In the genomic region with DNA sequence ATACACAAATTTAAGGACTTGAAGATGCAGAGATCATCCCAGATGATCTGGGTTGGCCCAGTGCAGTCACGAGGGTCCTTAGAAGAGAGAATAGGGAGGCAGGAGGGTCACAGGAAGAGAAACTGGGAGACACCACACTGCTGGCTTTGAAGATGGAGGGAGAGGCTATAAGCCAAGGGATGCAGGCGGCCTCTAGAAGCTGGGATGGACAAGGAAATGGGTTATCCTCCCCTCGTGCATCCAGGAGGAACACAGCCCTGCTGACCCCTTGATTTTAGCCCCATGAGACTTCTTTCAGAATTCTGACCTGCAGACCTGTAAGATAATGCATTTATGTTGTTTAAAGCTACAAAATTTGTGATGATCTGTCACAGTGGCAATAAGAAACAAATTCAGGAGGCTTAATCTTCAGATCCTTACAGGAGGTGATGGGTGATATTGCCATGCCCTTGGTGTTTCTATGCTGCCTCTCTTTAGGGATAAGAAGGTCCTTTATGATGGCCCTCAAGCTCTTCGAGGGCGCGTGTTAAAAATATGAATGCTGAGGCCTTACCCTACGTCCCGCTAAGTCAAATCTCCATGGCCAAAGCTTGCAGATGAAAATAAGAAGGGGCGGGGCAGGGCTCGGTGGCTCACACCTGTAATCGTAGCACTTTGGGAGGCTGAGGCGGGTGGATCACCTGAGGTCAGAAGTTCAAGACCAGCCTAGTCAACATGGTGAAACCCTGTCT, we compare ENCODE assay signal across 1 cellular context.
TF ChIP-seq lines count a peak whose summit lies in the region.

No MANE protein-coding gene starts in this region.

TF ChIP-seq in HepG2, 621 proteins besides CTCF, POLR2A, EP300 and RAD21 (continues in another document):
- no peak for TF ChIP-seq KDM6A (CRISPR knock-in tag; IDR thresholded peaks at IDR 0.05; ENCODE audit: low read depth)
- TF ChIP-seq CC2D1A (CRISPR knock-in tag; IDR thresholded peaks at IDR 0.05): no peak
- TF ChIP-seq, protein P1, sequence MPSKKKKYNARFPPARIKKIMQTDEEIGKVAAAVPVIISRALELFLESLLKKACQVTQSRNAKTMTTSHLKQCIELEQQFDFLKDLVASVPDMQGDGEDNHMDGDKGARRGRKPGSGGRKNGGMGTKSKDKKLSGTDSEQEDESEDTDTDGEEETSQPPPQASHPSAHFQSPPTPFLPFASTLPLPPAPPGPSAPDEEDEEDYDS (CRISPR knock-in tag; IDR thresholded peaks at IDR 0.05): no peak
- TF ChIP-seq ZNF598 (CRISPR knock-in tag; IDR thresholded peaks at IDR 0.05; ENCODE audit: borderline replicate concordance): 0 out of 2 replicates have a peak, but pooled peaks have one; percentile 53
- no peak for TF ChIP-seq BRD4 (CRISPR knock-in tag; IDR thresholded peaks at IDR 0.05)
- TF ChIP-seq PAF1 (CRISPR knock-in tag; IDR thresholded peaks at IDR 0.05): no peak
- TF ChIP-seq ZFP62 (CRISPR knock-in tag; IDR thresholded peaks at IDR 0.05): 0 out of 2 replicates have a peak, but pooled peaks have one; percentile 55
- TF ChIP-seq ZNF275 (CRISPR knock-in tag; IDR thresholded peaks at IDR 0.05; ENCODE audit: borderline replicate concordance): no peak
- TF ChIP-seq, protein P2, sequence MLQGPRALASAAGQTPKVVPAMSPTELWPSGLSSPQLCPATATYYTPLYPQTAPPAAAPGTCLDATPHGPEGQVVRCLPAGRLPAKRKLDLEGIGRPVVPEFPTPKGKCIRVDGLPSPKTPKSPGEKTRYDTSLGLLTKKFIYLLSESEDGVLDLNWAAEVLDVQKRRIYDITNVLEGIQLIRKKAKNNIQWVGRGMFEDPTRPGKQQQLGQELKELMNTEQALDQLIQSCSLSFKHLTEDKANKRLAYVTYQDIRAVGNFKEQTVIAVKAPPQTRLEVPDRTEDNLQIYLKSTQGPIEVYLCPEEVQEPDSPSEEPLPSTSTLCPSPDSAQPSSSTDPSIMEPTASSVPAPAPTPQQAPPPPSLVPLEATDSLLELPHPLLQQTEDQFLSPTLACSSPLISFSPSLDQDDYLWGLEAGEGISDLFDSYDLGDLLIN (CRISPR knock-in tag; IDR thresholded peaks at IDR 0.05; ENCODE audit: borderline replicate concordance): no peak
- no peak for TF ChIP-seq ZNF331 (CRISPR knock-in tag; IDR thresholded peaks at IDR 0.05)
- 0 out of 2 replicates have a peak, but pooled peaks have one; percentile 9 for TF ChIP-seq DR1 (CRISPR knock-in tag; IDR thresholded peaks at IDR 0.05)
- TF ChIP-seq GPBP1L1 (CRISPR knock-in tag; IDR thresholded peaks at IDR 0.05): no peak
- TF ChIP-seq SALL1 (CRISPR knock-in tag; IDR thresholded peaks at IDR 0.05): 0 out of 2 replicates have a peak, but pooled peaks have one; percentile 4
- no peak for TF ChIP-seq JUNB (CRISPR knock-in tag; IDR thresholded peaks at IDR 0.05; ENCODE audit: borderline replicate concordance)
- 0 out of 2 replicates have a peak, but pooled peaks have one; percentile 26 for TF ChIP-seq HNF1B (CRISPR knock-in tag; IDR thresholded peaks at IDR 0.05)
- TF ChIP-seq ZNF512 (CRISPR knock-in tag; IDR thresholded peaks at IDR 0.05): 0 out of 2 replicates have a peak, but pooled peaks have one; percentile 14
- TF ChIP-seq ZNF253 (CRISPR knock-in tag; IDR thresholded peaks at IDR 0.05; ENCODE audit: borderline replicate concordance): peak; percentile 23; the same call in 1 of the 2 replicates
- TF ChIP-seq ZNF589 (CRISPR knock-in tag; conservative IDR thresholded peaks at IDR 0.05): no peak
- TF ChIP-seq ZNF280D (CRISPR knock-in tag; IDR thresholded peaks at IDR 0.05): 0 out of 2 replicates have a peak, but pooled peaks have one; percentile 63
- no peak for TF ChIP-seq MXD3 (CRISPR knock-in tag; IDR thresholded peaks at IDR 0.05)
- TF ChIP-seq ZFP91 (CRISPR knock-in tag; IDR thresholded peaks at IDR 0.05; ENCODE audit: borderline replicate concordance): 0 out of 2 replicates have a peak, but pooled peaks have one; percentile 2
- no peak for TF ChIP-seq CEBPG (CRISPR knock-in tag; IDR thresholded peaks at IDR 0.05)
- TF ChIP-seq, protein P3, sequence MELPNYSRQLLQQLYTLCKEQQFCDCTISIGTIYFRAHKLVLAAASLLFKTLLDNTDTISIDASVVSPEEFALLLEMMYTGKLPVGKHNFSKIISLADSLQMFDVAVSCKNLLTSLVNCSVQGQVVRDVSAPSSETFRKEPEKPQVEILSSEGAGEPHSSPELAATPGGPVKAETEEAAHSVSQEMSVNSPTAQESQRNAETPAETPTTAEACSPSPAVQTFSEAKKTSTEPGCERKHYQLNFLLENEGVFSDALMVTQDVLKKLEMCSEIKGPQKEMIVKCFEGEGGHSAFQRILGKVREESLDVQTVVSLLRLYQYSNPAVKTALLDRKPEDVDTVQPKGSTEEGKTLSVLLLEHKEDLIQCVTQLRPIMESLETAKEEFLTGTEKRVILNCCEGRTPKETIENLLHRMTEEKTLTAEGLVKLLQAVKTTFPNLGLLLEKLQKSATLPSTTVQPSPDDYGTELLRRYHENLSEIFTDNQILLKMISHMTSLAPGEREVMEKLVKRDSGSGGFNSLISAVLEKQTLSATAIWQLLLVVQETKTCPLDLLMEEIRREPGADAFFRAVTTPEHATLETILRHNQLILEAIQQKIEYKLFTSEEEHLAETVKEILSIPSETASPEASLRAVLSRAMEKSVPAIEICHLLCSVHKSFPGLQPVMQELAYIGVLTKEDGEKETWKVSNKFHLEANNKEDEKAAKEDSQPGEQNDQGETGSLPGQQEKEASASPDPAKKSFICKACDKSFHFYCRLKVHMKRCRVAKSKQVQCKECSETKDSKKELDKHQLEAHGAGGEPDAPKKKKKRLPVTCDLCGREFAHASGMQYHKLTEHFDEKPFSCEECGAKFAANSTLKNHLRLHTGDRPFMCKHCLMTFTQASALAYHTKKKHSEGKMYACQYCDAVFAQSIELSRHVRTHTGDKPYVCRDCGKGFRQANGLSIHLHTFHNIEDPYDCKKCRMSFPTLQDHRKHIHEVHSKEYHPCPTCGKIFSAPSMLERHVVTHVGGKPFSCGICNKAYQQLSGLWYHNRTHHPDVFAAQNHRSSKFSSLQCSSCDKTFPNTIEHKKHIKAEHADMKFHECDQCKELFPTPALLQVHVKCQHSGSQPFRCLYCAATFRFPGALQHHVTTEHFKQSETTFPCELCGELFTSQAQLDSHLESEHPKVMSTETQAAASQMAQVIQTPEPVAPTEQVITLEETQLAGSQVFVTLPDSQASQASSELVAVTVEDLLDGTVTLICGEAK (IDR thresholded peaks at IDR 0.05): no peak
- TF ChIP-seq, protein P3 (CRISPR knock-in tag; IDR thresholded peaks at IDR 0.05): peak; percentile 77
- TF ChIP-seq SMAD1 (CRISPR knock-in tag; IDR thresholded peaks at IDR 0.05; ENCODE audit: borderline replicate concordance, low read depth): 0 out of 2 replicates have a peak, but pooled peaks have one; percentile 43
- 0 out of 2 replicates have a peak, but pooled peaks have one; percentile 59 for TF ChIP-seq ZFP36L1 (CRISPR knock-in tag; IDR thresholded peaks at IDR 0.05)
- TF ChIP-seq ZNF138 (CRISPR knock-in tag; IDR thresholded peaks at IDR 0.05; ENCODE audit: low read depth): peak; percentile 69; the same call in 1 of the 2 replicates
- TF ChIP-seq ZNF431 (CRISPR knock-in tag; IDR thresholded peaks at IDR 0.05; ENCODE audit: borderline replicate concordance, low read depth): no peak
